Comparison of ENCODE assay signal across 22 cellular contexts in the genomic region with DNA sequence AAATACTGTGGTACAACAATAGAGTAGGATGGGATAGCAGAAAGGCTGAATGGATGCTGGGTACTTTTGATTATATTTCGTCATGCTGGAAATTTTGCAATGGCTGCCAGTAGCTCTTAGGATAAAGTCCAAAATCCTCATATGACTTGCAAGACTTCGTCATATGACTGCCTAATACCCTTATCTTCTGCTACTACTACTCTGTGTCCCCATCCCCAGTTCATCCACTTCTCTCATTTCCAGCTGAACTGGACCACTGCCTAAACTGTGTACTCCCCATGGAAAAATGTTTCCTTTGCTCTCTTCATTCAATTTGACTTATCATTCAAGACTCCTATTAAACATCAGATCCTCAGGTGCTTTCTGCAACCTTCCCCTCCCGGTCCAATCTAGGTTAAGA.
"Had no signal": no experiment of that assay in that cellular context is flagged by ENCODE, and none has a peak within 500 bp of the region (broad histone marks: within the 10 kb centered on the region; RNA-seq: fewer than 3 reads in every experiment).

No MANE protein-coding gene starts in this region.

- H3K4me1 Mint-ChIP-seq: immature natural killer cell, mesothelial cell of epicardium had no signal

- H3K27ac ChIP-seq: coronary artery, esophagus muscularis mucosa, foreskin keratinocyte, gastroesophageal sphincter, hepatocyte, left ventricle myocardium inferior, lower lobe of right lung had no signal

- H3K36me3 Mint-ChIP-seq: immature natural killer cell, mesothelial cell of epicardium had no signal

- H3K9me3 ChIP-seq: esophagus muscularis mucosa, gastroesophageal sphincter, left ventricle myocardium inferior, lower lobe of right lung, mucosa of descending colon had no signal

- H3K9me3 Mint-ChIP-seq: mesothelial cell of epicardium had no signal

- H3K36me3 ChIP-seq: esophagus muscularis mucosa, gastroesophageal sphincter, left ventricle myocardium inferior, lower lobe of right lung had no signal

- DNase-seq: dermis blood vessel endothelial cell; dorsolateral prefrontal cortex; effector CD4-positive, alpha-beta T cell; effector memory CD4-positive, alpha-beta T cell; foreskin keratinocyte; head of caudate nucleus; hypothalamus; immature natural killer cell; islet precursor cell; kidney; kidney glomerular epithelial cell; left colon; left ventricle myocardium inferior; lower lobe of right lung; mesenchymal stem cell; mucosa of descending colon had no signal

- H3K27ac Mint-ChIP-seq: immature natural killer cell, mesothelial cell of epicardium had no signal

- ATAC-seq: foreskin keratinocyte, gastroesophageal sphincter, left colon, left lobe of liver, lower lobe of right lung, mucosa of descending colon had no signal

- H3K4me1 ChIP-seq: esophagus muscularis mucosa, foreskin keratinocyte, gastroesophageal sphincter, left ventricle myocardium inferior, lower lobe of right lung had no signal

- H3K4me3 Mint-ChIP-seq: immature natural killer cell, mesothelial cell of epicardium had no signal

- H3K27me3 ChIP-seq: dorsolateral prefrontal cortex, esophagus muscularis mucosa, foreskin keratinocyte, gastroesophageal sphincter, hepatocyte had no signal

- H3K4me3 ChIP-seq: coronary artery, dorsolateral prefrontal cortex, esophagus muscularis mucosa, gastroesophageal sphincter, hepatocyte, left ventricle myocardium inferior, lower lobe of right lung, mucosa of descending colon had no signal
